Comparison of ENCODE assay signal across 8 cellular contexts in the genomic region with DNA sequence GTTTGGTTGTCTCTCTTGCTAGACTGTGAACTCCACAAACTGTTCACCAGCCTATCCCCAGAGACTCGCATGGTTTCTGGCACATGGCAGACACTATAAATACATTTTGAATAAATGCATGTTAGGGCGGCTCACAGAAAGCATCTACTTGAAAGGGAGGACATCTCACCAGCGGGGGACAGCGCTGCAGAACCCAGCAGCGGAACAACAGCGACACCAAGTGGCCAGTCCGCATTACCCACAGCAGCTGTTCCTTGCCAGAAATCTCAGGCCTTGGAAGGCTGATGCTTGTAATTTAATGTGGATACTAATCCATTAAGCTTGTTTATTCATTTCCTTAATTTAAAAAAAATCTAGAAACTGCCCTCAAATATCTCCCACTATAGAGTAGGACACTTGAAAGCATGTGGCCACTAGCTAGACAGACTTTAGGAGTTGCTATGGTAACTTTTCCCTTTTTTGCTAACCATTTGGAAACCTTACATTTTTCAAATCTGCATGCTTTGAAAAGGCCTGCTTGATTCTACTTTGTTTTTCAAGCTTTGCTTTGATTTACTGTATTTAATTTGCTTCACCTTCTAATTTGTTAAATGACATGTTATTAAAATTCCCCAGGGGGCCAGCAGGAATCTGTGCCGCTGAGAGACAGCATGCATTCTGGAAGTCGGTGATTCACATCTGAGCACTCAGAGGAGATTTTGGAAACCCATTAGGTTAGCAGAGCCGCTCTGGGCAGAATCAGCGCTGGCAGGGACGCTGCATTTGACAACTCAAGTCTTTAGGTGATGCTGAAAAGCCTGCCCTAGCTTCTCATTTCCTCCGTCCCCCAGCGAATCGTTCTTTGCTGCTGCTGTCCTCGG.
DNase-seq lines count a peak whose midpoint lies in the region; ATAC-seq and TF ChIP-seq lines count a peak whose summit lies in the region.

No MANE protein-coding gene starts in this region.

- in situ Hi-C loops in mammary epithelial cell (cut with MboI; ENCODE audit: low sequenced_read_pairs in 2 of 2), result loop anchor here (10.0 to 25.0 kb wide), 6 partner anchors 109 to 841 kb away; a partner anchor contains a TSS

- no peaks in the 10 kb centered on the region for H3K9me3 Mint-ChIP-seq in activated B cell treated with CpG ODN at 0.5 μM for 24 hours

- H3K4me1 Mint-ChIP-seq in activated B cell treated with CpG ODN at 0.5 μM for 24 hours, result peaks cover 4% of the 10 kb centered on the region

- H2AFZ ChIP-seq in mammary epithelial cell (ENCODE audit: low read depth, low read length), result peak overlapping the region; percentile 4

- peaks cover 24% of the 10 kb centered on the region for H3K4me1 ChIP-seq in mammary epithelial cell (ENCODE audit: insufficient read depth, low read length)

- CTCF ChIA-PET in activated B cell treated with CpG ODN at 0.5 μM for 24 hours (lab: Charles Lee), result interaction anchor here (0.7 to 2.3 kb wide), 24 partner anchors 11 to 844 kb away, joined by 3 to 27 read pairs (median 4); a partner anchor contains a TSS
- CTCF ChIA-PET in mammary epithelial cell (lab: Charles Lee; ENCODE audit: low non-redundant PET), result interaction anchor here (0.6 kb wide), 1 partner anchor 19 kb away, joined by 5 read pairs; no protein-coding TSS in a partner anchor

- no peaks in the 10 kb centered on the region for H4K20me1 ChIP-seq in mammary epithelial cell (ENCODE audit: insufficient read depth, low read length)

- H3K4me3 Mint-ChIP-seq in activated B cell treated with CpG ODN at 0.5 μM for 24 hours, result no peak overlapping the region

- peak; percentile 51 for TF ChIP-seq CTCF in activated B cell treated with CpG ODN at 0.5 μM for 24 hours (IDR thresholded peaks at IDR 0.05)
- TF ChIP-seq CTCF in mammary epithelial cell (conservative IDR thresholded peaks at IDR 0.05 in 1 of 2, IDR thresholded peaks at IDR 0.05 in 1 of 2; ENCODE audit: extremely low read depth in 1 of 2, insufficient read depth in 1 of 2, low read depth in 1 of 2, low read length in 2 of 2), result peak; percentile 96 to 99
- peak; percentile 98 for TF ChIP-seq CTCF in kidney epithelial cell (IDR thresholded peaks at IDR 0.05; ENCODE audit: insufficient read depth, low read length, poor library complexity, severe bottlenecking)

- H3K27ac Mint-ChIP-seq in activated B cell treated with CpG ODN at 0.5 μM for 24 hours, result no peak overlapping the region

- H3K79me2 ChIP-seq in mammary epithelial cell (ENCODE audit: insufficient read depth, low read length), result no peaks in the 10 kb centered on the region

- no TSS peak for BruUV-seq in mammary epithelial cell (replicated peaks; lab: Mats Ljungman, UMichigan)

- no peaks in the 10 kb centered on the region for H3K36me3 Mint-ChIP-seq in activated B cell treated with CpG ODN at 0.5 μM for 24 hours (ENCODE audit: low read depth)

- H3K27me3 ChIP-seq in mammary epithelial cell (ENCODE audit: insufficient read depth, low read length) (no peaks in the 10 kb centered on the region), kidney epithelial cell (ENCODE audit: control insufficient read depth, insufficient read depth, low read length) (no peaks in the 10 kb centered on the region)

- dilution Hi-C loops in mammary epithelial cell (cut with HindIII; ENCODE audit: low sequenced_read_pairs), result loop anchor here (5.0 to 25.0 kb wide), 2 partner anchors 131 to 316 kb away; no protein-coding TSS in a partner anchor

- DNase-seq in NCI-H1417 (lab: John Stamatoyannopoulos, UW), result peak; percentile 65 to 80 (median 73)
- no peak for DNase-seq in NCI-H1417 treated with DMSO at 0.1 percent for 48 hours (lab: John Stamatoyannopoulos, UW)
- peak; percentile 76 for DNase-seq in NCI-H2171 treated with DMSO at 0.1 percent for 48 hours (lab: John Stamatoyannopoulos, UW)
- DNase-seq in activated B cell treated with CpG ODN at 0.5 μM for 24 hours, result peak; percentile 34
- DNase-seq in mammary epithelial cell, result peak; percentile 54
- DNase-seq in kidney epithelial cell (ENCODE audit: low read depth), result peak; percentile 26
- peak; percentile 81 to 82 for DNase-seq in stimulated activated CD4-positive, alpha-beta T cell treated with anti-CD3 and anti-CD28 coated beads, Interleukin-2, amount 100 ng/mL, for 24 hours

- WGBS in mammary epithelial cell (ENCODE audit: low coverage, missing lambda C conversion rate), result 31% methylated on average over 12 of the region's 16 CpGs

- ATAC-seq in HG02973 (IDR thresholded peaks at IDR 0.05; ENCODE audit: unreplicated experiment), result peak; percentile 59
- peak; percentile 81 for ATAC-seq in activated B cell treated with CpG ODN at 0.5 μM for 24 hours (ENCODE audit: low read depth)

- no peaks in the 10 kb centered on the region for H3K9me3 ChIP-seq in mammary epithelial cell (replicated peaks; ENCODE audit: insufficient read depth, low read length)

- no peak overlapping the region for H3K4me2 ChIP-seq in mammary epithelial cell (ENCODE audit: insufficient read depth, low read depth, low read length)

- no peak overlapping the region for H3K27ac ChIP-seq in mammary epithelial cell (ENCODE audit: insufficient read depth, low read depth, low read length)

- H3K27me3 Mint-ChIP-seq in activated B cell treated with CpG ODN at 0.5 μM for 24 hours, result peaks cover 22% of the 10 kb centered on the region

- H3K36me3 ChIP-seq in mammary epithelial cell (ENCODE audit: insufficient read depth, low read length) (no peaks in the 10 kb centered on the region), kidney epithelial cell (ENCODE audit: control insufficient read depth, insufficient read depth, low read length) (no peaks in the 10 kb centered on the region)

- intact Hi-C loops in activated B cell treated with CpG ODN at 0.5 μM for 24 hours (cut with micrococcal nuclease), result loop anchor here (1.0 kb wide), 6 partner anchors 85 to 848 kb away; no protein-coding TSS in a partner anchor
- intact Hi-C loops in mammary epithelial cell (cut with micrococcal nuclease), result loop anchor here (1.0 to 2.0 kb wide), 9 partner anchors 63 to 822 kb away; a partner anchor contains a TSS

- POLR2A ChIA-PET in activated B cell treated with CpG ODN at 0.5 μM for 24 hours (lab: Charles Lee), result no interaction called here

- no peak overlapping the region for H3K4me3 ChIP-seq in mammary epithelial cell (replicated peaks in 1 of 3; ENCODE audit: insufficient read depth in 1 of 3, low read depth in 2 of 3, low read length in 3 of 3)
- H3K4me3 ChIP-seq in kidney epithelial cell (ENCODE audit: low read depth, low read length), result no peak overlapping the region

- H3K9ac ChIP-seq in mammary epithelial cell (ENCODE audit: insufficient read depth, low read length), result no peak overlapping the region
